ENCODE assay signal across 12 cellular contexts in genomic region chr11:36155770-36156485, GRCh38.
DNase-seq lines count a peak whose midpoint lies in the region; ATAC-seq, FAIRE-seq and TF ChIP-seq lines count a peak whose summit lies in the region.
"Had no signal": no experiment of that assay in that cellular context is flagged by ENCODE, and none has a peak within 500 bp of the region (broad histone marks: within the 10 kb centered on the region; RNA-seq: fewer than 3 reads in every experiment).

No MANE protein-coding gene starts in this region.

- peaks cover 2% of the 10 kb centered on the region for H3K36me3 Mint-ChIP-seq in neural progenitor cell
- H3K36me3 Mint-ChIP-seq: activated naive CD4-positive, alpha-beta T cell treated with anti-CD3 and anti-CD28 coated beads, Interleukin-2, amount 50 U/mL, for 24 hours had no signal

- no peak for FAIRE-seq in H1 (lab: Jason Lieb, UNC)
- FAIRE-seq: frontal cortex had no signal

- no peak overlapping the region for H3K14ac ChIP-seq in H1 (ENCODE audit: insufficient read length)

- DNase-seq in NCI-H446 treated with DMSO at 0.1 percent for 48 hours (lab: John Stamatoyannopoulos, UW) = peak; percentile 84
- no peak for DNase-seq in H1 (ENCODE audit: low read depth in 1 of 2, low spot score in 2 of 2)
- DNase-seq in neural progenitor cell (ENCODE audit: low spot score) = no peak
- DNase-seq in SKM-1 treated with dmso at 0.1 percent for 144 hours (lab: John Stamatoyannopoulos, UW; ENCODE audit: unreplicated experiment) = no peak
- no peak for DNase-seq in left colon
- no peak for DNase-seq in islet precursor cell
- DNase-seq: NCI-H774 had no signal

- no peak overlapping the region for H3K4me3 ChIP-seq in BLaER1 treated with 17β-estradiol and CSF1 and Interleukin-3, amounts not matched to agents 10 nM and 100 nM
- H3K4me3 ChIP-seq in H1 (ENCODE audit: extremely low read depth in 1 of 4, insufficient read depth in 2 of 4, low read depth in 3 of 4, low read length in 4 of 4) (no peak overlapping the region), neural progenitor cell (no peak overlapping the region)

- intact Hi-C loops in left colon (cut with DNase I, micrococcal nuclease) = no loop called here

- no peak for TF ChIP-seq POLR2A in H1 (IDR thresholded peaks at IDR 0.05; ENCODE audit: control extremely low read depth in 1 of 2, low read depth in 2 of 2, low read length in 2 of 2)

- H2AFZ ChIP-seq in H1 (ENCODE audit: low read length) (no peak overlapping the region), neural progenitor cell (replicated peaks) (no peak overlapping the region)

- ATAC-seq in HG02759 (IDR thresholded peaks at IDR 0.05; ENCODE audit: unreplicated experiment) (no peak), left colon (no peak)

- H4K91ac ChIP-seq in H1 (replicated peaks; ENCODE audit: insufficient read length, low read length) = no peak overlapping the region

- POLR2A ChIA-PET in H1 (lab: Charles Lee; ENCODE audit: partially characterized antibody) = interaction anchor here (0.8 kb wide), 1 partner anchor 57 kb away, joined by 3 read pairs; no protein-coding TSS in a partner anchor

- H4K5ac ChIP-seq in H1 (ENCODE audit: insufficient read length, low read depth, low read length) = no peak overlapping the region

- TF ChIP-seq CTCF in H1 (IDR thresholded peaks at IDR 0.05; ENCODE audit: control extremely low read depth in 1 of 3, insufficient read depth in 1 of 3, low read depth in 1 of 3, low read length in 3 of 3) (peak in 1 of 3 experiments; percentile 11; a peak in 1 of 4 replicates), neural progenitor cell (IDR thresholded peaks at IDR 0.05) (no peak)

- no peak overlapping the region for H2BK20ac ChIP-seq in H1 (ENCODE audit: low read length)

- no peak overlapping the region for H2BK5ac ChIP-seq in H1 (ENCODE audit: low read depth, low read length)

- H3K4me1 Mint-ChIP-seq in neural progenitor cell = peaks cover 48% of the 10 kb centered on the region
- H3K4me1 Mint-ChIP-seq: activated naive CD4-positive, alpha-beta T cell treated with anti-CD3 and anti-CD28 coated beads, Interleukin-2, amount 50 U/mL, for 24 hours had no signal

- H3K27me3 ChIP-seq in BLaER1 treated with 17β-estradiol and CSF1 and Interleukin-3, amounts not matched to agents 10 nM and 100 nM = no peaks in the 10 kb centered on the region
- H3K27me3 ChIP-seq in H1 (replicated peaks in 1 of 4; ENCODE audit: control insufficient read depth in 3 of 4, extremely low read depth in 1 of 4, insufficient read depth in 3 of 4, low read length in 3 of 4) = no peaks in the 10 kb centered on the region
- no peaks in the 10 kb centered on the region for H3K27me3 ChIP-seq in neural progenitor cell

- WGBS in H1 (ENCODE audit: extremely low coverage in 1 of 2, insufficient coverage in 1 of 2, insufficient read length in 1 of 2, insufficient replicate concordance in 2 of 2, low coverage in 1 of 2, low lambda C conversion rate in 2 of 2, missing lambda C conversion rate in 1 of 2), 2 experiments = 91% methylated on average over 9 of the region's 9 CpGs; no CpG with 5 or more reads in 1 of the 2 experiments

- no peak overlapping the region for H3K4me3 Mint-ChIP-seq in neural progenitor cell
- H3K4me3 Mint-ChIP-seq: activated naive CD4-positive, alpha-beta T cell treated with anti-CD3 and anti-CD28 coated beads, Interleukin-2, amount 50 U/mL, for 24 hours had no signal

- TF ChIP-seq EP300 in H1 (IDR thresholded peaks at IDR 0.05; ENCODE audit: borderline replicate concordance in 1 of 2, low read depth in 2 of 2, low read length in 2 of 2) = no peak

- H3K23ac ChIP-seq in H1 (ENCODE audit: insufficient read length) = no peak overlapping the region

- H3K4ac ChIP-seq in H1 (replicated peaks; ENCODE audit: insufficient read length, low read depth, low read length) = no peak overlapping the region

- no peak overlapping the region for H3K27ac Mint-ChIP-seq in neural progenitor cell
- H3K27ac Mint-ChIP-seq: activated naive CD4-positive, alpha-beta T cell treated with anti-CD3 and anti-CD28 coated beads, Interleukin-2, amount 50 U/mL, for 24 hours had no signal

- H3K23me2 ChIP-seq in H1 (ENCODE audit: low read depth, low read length) = no peaks in the 10 kb centered on the region

- no peaks in the 10 kb centered on the region for H3K9me3 Mint-ChIP-seq in neural progenitor cell
- H3K9me3 Mint-ChIP-seq: activated naive CD4-positive, alpha-beta T cell treated with anti-CD3 and anti-CD28 coated beads, Interleukin-2, amount 50 U/mL, for 24 hours had no signal

- H3K18ac ChIP-seq in H1 (ENCODE audit: extremely low read depth, low read length) = no peak overlapping the region

- H3K4me1 ChIP-seq in BLaER1 treated with 17β-estradiol and CSF1 and Interleukin-3, amounts not matched to agents 10 nM and 100 nM = peaks cover 27 to 92% (median 49%) of the 10 kb centered on the region in 10 experiments
- peaks cover 0 to 11% (median 3%) of the 10 kb centered on the region in 4 experiments; a peak in 3 of 7 replicates for H3K4me1 ChIP-seq in H1 (replicated peaks in 1 of 4; ENCODE audit: control insufficient read depth in 3 of 4, insufficient read depth in 4 of 4, low read length in 3 of 4)
- H3K4me1 ChIP-seq in neural progenitor cell = peaks cover 25% of the 10 kb centered on the region

- H4K20me1 ChIP-seq in BLaER1 treated with 17β-estradiol and CSF1 and Interleukin-3, amounts not matched to agents 10 nM and 100 nM = peaks cover 0 to 17% (median 0%) of the 10 kb centered on the region in 11 experiments; a peak in 4 of 22 replicates
- H4K20me1 ChIP-seq in H1 (replicated peaks in 1 of 2; ENCODE audit: control insufficient read depth in 1 of 2, insufficient read depth in 2 of 2, low read length in 2 of 2) (no peaks in the 10 kb centered on the region), neural progenitor cell (ENCODE audit: low read depth) (peaks cover 4% of the 10 kb centered on the region)

- H3K27ac ChIP-seq in BLaER1 treated with 17β-estradiol and CSF1 and Interleukin-3, amounts not matched to agents 10 nM and 100 nM = peak overlapping the region in 9 of 11 experiments; percentile 19 to 63 (median 42); a peak in 14 of 22 replicates
- no peak overlapping the region for H3K27ac ChIP-seq in H1 (ENCODE audit: low read depth, low read length)
- peak overlapping the region; percentile 35 for H3K27ac ChIP-seq in neural progenitor cell
- H3K27ac ChIP-seq: VCaP had no signal

- H2BK15ac ChIP-seq in H1 (ENCODE audit: low read length) = no peak overlapping the region

- H3K9me3 ChIP-seq in BLaER1 treated with 17β-estradiol and CSF1 and Interleukin-3, amounts not matched to agents 10 nM and 100 nM (replicated peaks in 1 of 11) = no peaks in the 10 kb centered on the region
- H3K9me3 ChIP-seq in H1 (ENCODE audit: insufficient read depth in 2 of 2, low read depth in 1 of 2, low read length in 1 of 2) (no peaks in the 10 kb centered on the region), neural progenitor cell (ENCODE audit: low read depth) (no peaks in the 10 kb centered on the region)

- H3F3A ChIP-seq in neural progenitor cell (ENCODE audit: low read depth) = peaks cover 18% of the 10 kb centered on the region

- H3K79me1 ChIP-seq in H1 (ENCODE audit: low read depth, low read length) = no peaks in the 10 kb centered on the region

- peak overlapping the region; percentile 37 to 64 (median 56) for H3K4me2 ChIP-seq in BLaER1 treated with 17β-estradiol and CSF1 and Interleukin-3, amounts not matched to agents 10 nM and 100 nM
- H3K4me2 ChIP-seq in H1 (ENCODE audit: insufficient read depth in 1 of 2, low read depth in 2 of 2, low read length in 2 of 2) (no peak overlapping the region), neural progenitor cell (no peak overlapping the region)

- peaks cover 0 to 34% (median 12%) of the 10 kb centered on the region in 11 experiments; a peak in 8 of 22 replicates for H3K36me3 ChIP-seq in BLaER1 treated with 17β-estradiol and CSF1 and Interleukin-3, amounts not matched to agents 10 nM and 100 nM
- no peaks in the 10 kb centered on the region for H3K36me3 ChIP-seq in H1 (ENCODE audit: control insufficient read depth in 2 of 4, insufficient read depth in 4 of 4, low read length in 3 of 4)
- H3K36me3 ChIP-seq in neural progenitor cell = no peaks in the 10 kb centered on the region

- H2BK120ac ChIP-seq in H1 (replicated peaks; ENCODE audit: low read depth, low read length) = no peak overlapping the region

- H2BK12ac ChIP-seq in H1 (ENCODE audit: low read depth, low read length) = 0 out of 2 replicates have a peak overlapping the region, but pooled peaks have one; percentile 19

- CTCF ChIA-PET in H1 (lab: Charles Lee; ENCODE audit: partially characterized antibody) = interaction anchor here (0.5 to 7.9 kb wide), 32 partner anchors 8 to 540 kb away, joined by 3 to 34 read pairs (median 4); no protein-coding TSS in a partner anchor

- H4K8ac ChIP-seq in H1 (ENCODE audit: extremely low read depth, insufficient read depth, low read length) = no peak overlapping the region

- no peaks in the 10 kb centered on the region for H3K27me3 Mint-ChIP-seq in neural progenitor cell (ENCODE audit: insufficient read depth, low read depth)

- peak overlapping the region in 2 of 11 experiments; percentile 27 to 40; a peak in 2 of 22 replicates for H3K9ac ChIP-seq in BLaER1 treated with 17β-estradiol and CSF1 and Interleukin-3, amounts not matched to agents 10 nM and 100 nM
- H3K9ac ChIP-seq in H1 (replicated peaks in 1 of 4; ENCODE audit: extremely low read depth in 1 of 4, low read depth in 3 of 4, low read length in 3 of 4) (no peak overlapping the region), neural progenitor cell (no peak overlapping the region)

- TF ChIP-seq RAD21 in H1 (IDR thresholded peaks at IDR 0.05 in 1 of 2, conservative IDR thresholded peaks at IDR 0.05 in 1 of 2; ENCODE audit: low read depth in 2 of 2, low read length in 2 of 2) = peak in 1 of 2 experiments; percentile 17; a peak in 2 of 4 replicates

- no peak overlapping the region; the same call in 1 of the 2 replicates for H2AK5ac ChIP-seq in H1 (ENCODE audit: low read depth, low read length)

- H3K56ac ChIP-seq in H1 (replicated peaks; ENCODE audit: insufficient read length, low read depth, low read length) = no peak overlapping the region

- no peaks in the 10 kb centered on the region for H3K79me2 ChIP-seq in H1 (ENCODE audit: control insufficient read depth in 1 of 2, insufficient read depth in 2 of 2, low read length in 2 of 2)
- no peaks in the 10 kb centered on the region for H3K79me2 ChIP-seq in neural progenitor cell (ENCODE audit: low read depth)

TF ChIP-seq in H1, 55 proteins besides CTCF, POLR2A, EP300 and RAD21 (continues in another document):
- TF ChIP-seq ZNF274 (IDR thresholded peaks at IDR 0.05; ENCODE audit: borderline replicate concordance, extremely low read depth, low read length) = no peak
- TF ChIP-seq CHD1 (IDR thresholded peaks at IDR 0.05; ENCODE audit: low read depth, low read length) = no peak
- no peak for TF ChIP-seq CEBPB (IDR thresholded peaks at IDR 0.05; ENCODE audit: low read depth, low read length)
- no peak; the same call in 1 of the 2 replicates for TF ChIP-seq MAFK (IDR thresholded peaks at IDR 0.05; ENCODE audit: low read depth, low read length)

Comparison
In these comparisons a context has a peak if more than half of its experiments do, and no peak if none do; other contexts are left out.
1. H3K4me2 ChIP-seq: peak in BLaER1 treated with 17β-estradiol and CSF1 and Interleukin-3, amounts not matched to agents 10 nM and 100 nM (11 of 11); none in H1 (0 of 2) and neural progenitor cell (single experiment).